9 cellular contexts compared by ENCODE assay signal in genomic region chr11:112355726-112356125, GRCh38.
A peak's percentile ranks its signal among the peaks of the same experiment; 100 is the strongest.
DNase-seq lines count a peak whose midpoint lies in the region; ATAC-seq lines count a peak whose summit lies in the region.
"Had no signal": no experiment of that assay in that cellular context is flagged by ENCODE, and none has a peak within 500 bp of the region (broad histone marks: within the 10 kb centered on the region; RNA-seq: fewer than 3 reads in every experiment).

No MANE protein-coding gene starts in this region.

- no peak for ATAC-seq in GM21723 (IDR thresholded peaks at IDR 0.05; ENCODE audit: unreplicated experiment)
- ATAC-seq in GM18858 (IDR thresholded peaks at IDR 0.05; ENCODE audit: unreplicated experiment), result no peak

- no peak overlapping the region for H3K4me3 ChIP-seq in Jurkat, Clone E6-1 (ENCODE audit: low read length)

- DNase-seq in DMS79 (lab: John Stamatoyannopoulos, UW), result peak; percentile 41
- DNase-seq in Jurkat, Clone E6-1 (ENCODE audit: low read depth, low spot score), result peak; percentile 19
- peak; percentile 26 for DNase-seq in SHP77 treated with DMSO at 0.1 percent for 48 hours (lab: John Stamatoyannopoulos, UW)
- peak; percentile 72 for DNase-seq in islet precursor cell
- no peak for DNase-seq in activated effector memory CD4-positive, alpha-beta T cell treated with Interleukin-2 at 50 U/mL for 16 hours
- DNase-seq in activated CD8-positive, alpha-beta memory T cell treated with anti-CD3 and anti-CD28 coated beads, Interleukin-2, amount 50 U/mL, for 48 hours, result no peak
- DNase-seq: activated naive CD4-positive, alpha-beta T cell had no signal

Comparison
In these comparisons a context has a peak if more than half of its experiments do, and no peak if none do; other contexts are left out.
1. DNase-seq: peak in DMS79 (single experiment), Jurkat, Clone E6-1 (single experiment), SHP77 treated with DMSO at 0.1 percent for 48 hours (single experiment) and islet precursor cell (single experiment); none in activated effector memory CD4-positive, alpha-beta T cell treated with Interleukin-2 at 50 U/mL for 16 hours (single experiment) and activated CD8-positive, alpha-beta memory T cell treated with anti-CD3 and anti-CD28 coated beads, Interleukin-2, amount 50 U/mL, for 48 hours (single experiment).